In genomic region chr1:218472885-218473284, GRCh38 we compare ENCODE assay signal across 20 cellular contexts.
DNase-seq lines count a peak whose midpoint lies in the region; ATAC-seq and TF ChIP-seq lines count a peak whose summit lies in the region.
"Had no signal": no experiment of that assay in that cellular context is flagged by ENCODE, and none has a peak within 500 bp of the region (broad histone marks: within the 10 kb centered on the region; RNA-seq: fewer than 3 reads in every experiment).

No MANE protein-coding gene starts in this region.

- no peak overlapping the region for H3K4me3 Mint-ChIP-seq in activated CD8-positive, alpha-beta T cell treated with anti-CD3 and anti-CD28 coated beads for 36 hours
- no peak overlapping the region for H3K4me3 Mint-ChIP-seq in activated CD8-positive, alpha-beta T cell treated with anti-CD3 and anti-CD28 coated beads, Interleukin-2, amount 10 ng/mL, durations not matched to agents 7 days and 5 days
- H3K4me3 Mint-ChIP-seq in dendritic cell treated with granulocyte-macrophage colony-stimulating factor and Interleukin-4, amounts not matched to agents 40 ng/mL and 50 ng/mL, for 4 days = no peak overlapping the region
- H3K4me3 Mint-ChIP-seq in stimulated activated naive B cell treated with anti-CD40 and anti-IgM and Interleukin-4, amounts not matched to agents 10 μg/mL and 1 μg/mL and 100 μg/mL, for 72 hours = peak overlapping the region in 1 of 2 donors; percentile 43
- H3K4me3 Mint-ChIP-seq: activated CD4-positive, alpha-beta T cell treated with anti-CD3 and anti-CD28 coated beads for 36 hours; activated naive CD8-positive, alpha-beta T cell treated with anti-CD3 and anti-CD28 coated beads, Interleukin-2, amount 10 ng/mL, durations not matched to agents 7 days and 5 days; activated T-helper 17 cell treated with anti-CD3 and anti-CD28 coated beads, Interleukin-2, amount 50 U/mL, for 72 hours; neural progenitor cell had no signal

- H3K4me1 Mint-ChIP-seq in activated CD8-positive, alpha-beta T cell treated with anti-CD3 and anti-CD28 coated beads for 36 hours (ENCODE audit: low read depth) = peaks cover 20% of the 10 kb centered on the region
- peaks cover 12% of the 10 kb centered on the region for H3K4me1 Mint-ChIP-seq in activated CD8-positive, alpha-beta T cell treated with anti-CD3 and anti-CD28 coated beads, Interleukin-2, amount 10 ng/mL, durations not matched to agents 7 days and 5 days (ENCODE audit: low read depth)
- peaks cover 33% of the 10 kb centered on the region for H3K4me1 Mint-ChIP-seq in dendritic cell treated with granulocyte-macrophage colony-stimulating factor and Interleukin-4, amounts not matched to agents 40 ng/mL and 50 ng/mL, for 4 days (ENCODE audit: low read depth)
- H3K4me1 Mint-ChIP-seq in stimulated activated naive B cell treated with anti-CD40 and anti-IgM and Interleukin-4, amounts not matched to agents 10 μg/mL and 1 μg/mL and 100 μg/mL, for 72 hours = peaks cover 23 to 44% of the 10 kb centered on the region in 2 donors

- POLR2A ChIA-PET in activated CD8-positive, alpha-beta T cell treated with anti-CD3 and anti-CD28 coated beads for 36 hours (lab: Charles Lee) = no interaction called here
- POLR2A ChIA-PET in activated CD8-positive, alpha-beta T cell treated with anti-CD3 and anti-CD28 coated beads, Interleukin-2, amount 10 ng/mL, durations not matched to agents 7 days and 5 days (lab: Charles Lee) = no interaction called here

- peak overlapping the region; percentile 37 for H3K27ac Mint-ChIP-seq in activated CD8-positive, alpha-beta T cell treated with anti-CD3 and anti-CD28 coated beads for 36 hours
- H3K27ac Mint-ChIP-seq in activated CD8-positive, alpha-beta T cell treated with anti-CD3 and anti-CD28 coated beads, Interleukin-2, amount 10 ng/mL, durations not matched to agents 7 days and 5 days = no peak overlapping the region
- H3K27ac Mint-ChIP-seq in dendritic cell treated with granulocyte-macrophage colony-stimulating factor and Interleukin-4, amounts not matched to agents 40 ng/mL and 50 ng/mL, for 4 days = peak overlapping the region; percentile 30
- H3K27ac Mint-ChIP-seq in stimulated activated naive B cell treated with anti-CD40 and anti-IgM and Interleukin-4, amounts not matched to agents 10 μg/mL and 1 μg/mL and 100 μg/mL, for 72 hours = peak overlapping the region; percentile 80
- H3K27ac Mint-ChIP-seq: activated CD4-positive, alpha-beta T cell treated with anti-CD3 and anti-CD28 coated beads for 36 hours; activated naive CD8-positive, alpha-beta T cell treated with anti-CD3 and anti-CD28 coated beads, Interleukin-2, amount 10 ng/mL, durations not matched to agents 7 days and 5 days; activated T-helper 17 cell treated with anti-CD3 and anti-CD28 coated beads, Interleukin-2, amount 50 U/mL, for 72 hours; neural progenitor cell had no signal

- TF ChIP-seq CTCF in activated CD8-positive, alpha-beta T cell treated with anti-CD3 and anti-CD28 coated beads for 36 hours (IDR thresholded peaks at IDR 0.05) = no peak

- no peaks in the 10 kb centered on the region for H3K9me3 Mint-ChIP-seq in activated CD8-positive, alpha-beta T cell treated with anti-CD3 and anti-CD28 coated beads for 36 hours
- H3K9me3 Mint-ChIP-seq in activated CD8-positive, alpha-beta T cell treated with anti-CD3 and anti-CD28 coated beads, Interleukin-2, amount 10 ng/mL, durations not matched to agents 7 days and 5 days (ENCODE audit: insufficient read depth) = no peaks in the 10 kb centered on the region
- no peaks in the 10 kb centered on the region for H3K9me3 Mint-ChIP-seq in dendritic cell treated with granulocyte-macrophage colony-stimulating factor and Interleukin-4, amounts not matched to agents 40 ng/mL and 50 ng/mL, for 4 days
- H3K9me3 Mint-ChIP-seq in stimulated activated naive B cell treated with anti-CD40 and anti-IgM and Interleukin-4, amounts not matched to agents 10 μg/mL and 1 μg/mL and 100 μg/mL, for 72 hours = no peaks in the 10 kb centered on the region
- H3K9me3 Mint-ChIP-seq: activated naive CD8-positive, alpha-beta T cell treated with anti-CD3 and anti-CD28 coated beads, Interleukin-2, amount 10 ng/mL, durations not matched to agents 7 days and 5 days; activated T-helper 17 cell treated with anti-CD3 and anti-CD28 coated beads, Interleukin-2, amount 50 U/mL, for 72 hours; neural progenitor cell had no signal

- no peaks in the 10 kb centered on the region for H3K36me3 Mint-ChIP-seq in activated CD8-positive, alpha-beta T cell treated with anti-CD3 and anti-CD28 coated beads for 36 hours (ENCODE audit: low read depth)
- no peaks in the 10 kb centered on the region for H3K36me3 Mint-ChIP-seq in activated CD8-positive, alpha-beta T cell treated with anti-CD3 and anti-CD28 coated beads, Interleukin-2, amount 10 ng/mL, durations not matched to agents 7 days and 5 days (ENCODE audit: low read depth)
- H3K36me3 Mint-ChIP-seq in dendritic cell treated with granulocyte-macrophage colony-stimulating factor and Interleukin-4, amounts not matched to agents 40 ng/mL and 50 ng/mL, for 4 days (ENCODE audit: low read depth) = no peaks in the 10 kb centered on the region
- no peaks in the 10 kb centered on the region for H3K36me3 Mint-ChIP-seq in stimulated activated naive B cell treated with anti-CD40 and anti-IgM and Interleukin-4, amounts not matched to agents 10 μg/mL and 1 μg/mL and 100 μg/mL, for 72 hours
- H3K36me3 Mint-ChIP-seq: activated naive CD8-positive, alpha-beta T cell treated with anti-CD3 and anti-CD28 coated beads, Interleukin-2, amount 10 ng/mL, durations not matched to agents 7 days and 5 days; neural progenitor cell had no signal

- CTCF ChIA-PET in activated CD8-positive, alpha-beta T cell treated with anti-CD3 and anti-CD28 coated beads for 36 hours (lab: Charles Lee) = no interaction called here
- CTCF ChIA-PET in activated CD8-positive, alpha-beta T cell treated with anti-CD3 and anti-CD28 coated beads, Interleukin-2, amount 10 ng/mL, durations not matched to agents 7 days and 5 days (lab: Charles Lee) = no interaction called here

- DNase-seq in activated CD8-positive, alpha-beta T cell treated with anti-CD3 and anti-CD28 coated beads for 36 hours = no peak
- no peak for DNase-seq in activated CD8-positive, alpha-beta T cell treated with anti-CD3 and anti-CD28 coated beads, Interleukin-2, amount 10 ng/mL, durations not matched to agents 7 days and 5 days
- DNase-seq in NAMALWA (ENCODE audit: low spot score) (peak; percentile 50), iPS-NIHi7 (ENCODE audit: extremely low spot score) (no peak), AG08395 (ENCODE audit: low spot score) (no peak)
- DNase-seq in stimulated activated naive B cell treated with anti-CD40 and anti-IgM and Interleukin-4, amounts not matched to agents 10 μg/mL and 1 μg/mL and 100 μg/mL, for 72 hours = no peak
- DNase-seq: activated CD4-positive, alpha-beta T cell treated with anti-CD3 and anti-CD28 coated beads for 36 hours; activated naive CD8-positive, alpha-beta T cell treated with anti-CD3 and anti-CD28 coated beads, Interleukin-2, amount 10 ng/mL, durations not matched to agents 7 days and 5 days; C1 segment of cervical spinal cord; head of caudate nucleus; left lung; NCI-H1105 treated with DMSO at 0.1 percent for 48 hours; NCI-H2171 treated with DMSO at 0.1 percent for 48 hours; NCI-H526; stimulated activated CD4-positive, alpha-beta T cell treated with anti-CD3 and anti-CD28 coated beads, Interleukin-2, amount 100 ng/mL, for 24 hours; upper lobe of right lung had no signal

- intact Hi-C loops in activated CD8-positive, alpha-beta T cell treated with anti-CD3 and anti-CD28 coated beads for 36 hours (cut with micrococcal nuclease) = no loop called here
- intact Hi-C loops in dendritic cell treated with granulocyte-macrophage colony-stimulating factor and Interleukin-4, amounts not matched to agents 40 ng/mL and 50 ng/mL, for 4 days (cut with micrococcal nuclease) = no loop called here

- peaks cover 3% of the 10 kb centered on the region for H3K27me3 Mint-ChIP-seq in activated CD8-positive, alpha-beta T cell treated with anti-CD3 and anti-CD28 coated beads for 36 hours
- no peaks in the 10 kb centered on the region for H3K27me3 Mint-ChIP-seq in activated CD8-positive, alpha-beta T cell treated with anti-CD3 and anti-CD28 coated beads, Interleukin-2, amount 10 ng/mL, durations not matched to agents 7 days and 5 days (ENCODE audit: low read depth)
- H3K27me3 Mint-ChIP-seq in dendritic cell treated with granulocyte-macrophage colony-stimulating factor and Interleukin-4, amounts not matched to agents 40 ng/mL and 50 ng/mL, for 4 days = no peaks in the 10 kb centered on the region
- H3K27me3 Mint-ChIP-seq in stimulated activated naive B cell treated with anti-CD40 and anti-IgM and Interleukin-4, amounts not matched to agents 10 μg/mL and 1 μg/mL and 100 μg/mL, for 72 hours = no peaks in the 10 kb centered on the region
- H3K27me3 Mint-ChIP-seq: activated naive CD8-positive, alpha-beta T cell treated with anti-CD3 and anti-CD28 coated beads, Interleukin-2, amount 10 ng/mL, durations not matched to agents 7 days and 5 days had no signal

- peak; percentile 46 for ATAC-seq in activated CD8-positive, alpha-beta T cell treated with anti-CD3 and anti-CD28 coated beads for 36 hours
- ATAC-seq in activated CD8-positive, alpha-beta T cell treated with anti-CD3 and anti-CD28 coated beads, Interleukin-2, amount 10 ng/mL, durations not matched to agents 7 days and 5 days = no peak
- peak; percentile 41 to 48 for ATAC-seq in stimulated activated naive B cell treated with anti-CD40 and anti-IgM and Interleukin-4, amounts not matched to agents 10 μg/mL and 1 μg/mL and 100 μg/mL, for 72 hours (replicated peaks)
- no peak for ATAC-seq in HG02623 (IDR thresholded peaks at IDR 0.05; ENCODE audit: unreplicated experiment)
- ATAC-seq: left lung, upper lobe of right lung had no signal

Comparison
In these comparisons a context has a peak if more than half of its experiments do, and no peak if none do; other contexts are left out.
1. ATAC-seq: peak in activated CD8-positive, alpha-beta T cell treated with anti-CD3 and anti-CD28 coated beads for 36 hours (single experiment) and stimulated activated naive B cell treated with anti-CD40 and anti-IgM and Interleukin-4, amounts not matched to agents 10 μg/mL and 1 μg/mL and 100 μg/mL, for 72 hours (2 of 2); none in activated CD8-positive, alpha-beta T cell treated with anti-CD3 and anti-CD28 coated beads, Interleukin-2, amount 10 ng/mL, durations not matched to agents 7 days and 5 days (single experiment) and HG02623 (single experiment).